9 cellular contexts compared by ENCODE assay signal in genomic region chr19:11196406-11197287, GRCh38. TPM values are rescaled to one million over a fixed set of nuclear protein-coding genes. Genes with fewer than 3 reads are reported as not detected.
A peak's percentile ranks its signal among the peaks of the same experiment; 100 is the strongest.
DNase-seq lines count a peak whose midpoint lies in the region; ATAC-seq, FAIRE-seq and TF ChIP-seq lines count a peak whose summit lies in the region.
"Had no signal": no experiment of that assay in that cellular context is flagged by ENCODE, and none has a peak within 500 bp of the region (broad histone marks: within the 10 kb centered on the region; RNA-seq: fewer than 3 reads in every experiment).

No MANE protein-coding gene starts in this region.

- DNase-seq in D341Med (ENCODE audit: low spot score), result peak; percentile 63
- no peak for DNase-seq in LNCaP clone FGC (ENCODE audit: low read depth)
- no peak for DNase-seq in bronchial epithelial cell (ENCODE audit: low read depth)
- peak; percentile 72 for DNase-seq in left kidney (ENCODE audit: low read depth, low spot score)
- no peak for DNase-seq in NCI-H1436 (lab: John Stamatoyannopoulos, UW)
- DNase-seq in CD1c-positive myeloid dendritic cell (ENCODE audit: extremely low spot score), result no peak

- TF ChIP-seq CTCF in LNCaP clone FGC (IDR thresholded peaks at IDR 0.05; ENCODE audit: control insufficient read depth, extremely low read depth, insufficient read depth) (no peak), bronchial epithelial cell (IDR thresholded peaks at IDR 0.05; ENCODE audit: insufficient read depth, low read length, severe bottlenecking) (no peak)

- H3K27ac ChIP-seq in temporal lobe (ENCODE audit: low read depth, low read length), result peak overlapping the region; percentile 20

- no peak for ATAC-seq in HG03378 (IDR thresholded peaks at IDR 0.05; ENCODE audit: unreplicated experiment)

- peaks cover 12% of the 10 kb centered on the region for H3K36me3 ChIP-seq in bronchial epithelial cell (ENCODE audit: control insufficient read depth, insufficient read depth, low read length)

- FAIRE-seq in bronchial epithelial cell (lab: Jason Lieb, UNC), result no peak

- peak overlapping the region; percentile 81 for H3K4me3 ChIP-seq in LNCaP clone FGC (ENCODE audit: low read depth, low read length)
- H3K4me3 ChIP-seq in bronchial epithelial cell (ENCODE audit: low read depth, low read length), result peak overlapping the region; percentile 80

- H3K27me3 ChIP-seq in bronchial epithelial cell (ENCODE audit: control insufficient read depth, insufficient read depth, low read length), result no peaks in the 10 kb centered on the region

RNA-seq across cellular contexts. Expression of gene KANK2, which starts 0.7 kb away (rescaled TPM):
- total RNA-seq in bronchial epithelial cell (10.2 and 10.8 TPM in 2 replicates), temporal lobe (9.3 TPM)

RNA-seq across cellular contexts. Expression of gene SPC24, which starts 41.1 kb away (rescaled TPM):
- total RNA-seq in bronchial epithelial cell, result 1.6 and 1.7 TPM in 2 replicates
- 2.7 TPM for total RNA-seq in temporal lobe

RNA-seq across cellular contexts. Expression of gene ANGPTL8, which starts 42.8 kb away (rescaled TPM):
- total RNA-seq in bronchial epithelial cell (not detected in 2 replicates), temporal lobe (not detected)
- total RNA-seq: T-helper 1 cell treated with Interleukin-12 subunit alpha and Interleukin-12 subunit beta and Interleukin-4 antibody, amounts not matched to agents 30 ng/mL and 1 ng/mL, for 36 hours had no signal

Comparison
In these comparisons a context has a peak if more than half of its experiments do, and no peak if none do; other contexts are left out.
1. DNase-seq: peak in D341Med (single experiment) and left kidney (single experiment); none in LNCaP clone FGC (single experiment), bronchial epithelial cell (single experiment), NCI-H1436 (single experiment) and CD1c-positive myeloid dendritic cell (single experiment).